In the genomic region with DNA sequence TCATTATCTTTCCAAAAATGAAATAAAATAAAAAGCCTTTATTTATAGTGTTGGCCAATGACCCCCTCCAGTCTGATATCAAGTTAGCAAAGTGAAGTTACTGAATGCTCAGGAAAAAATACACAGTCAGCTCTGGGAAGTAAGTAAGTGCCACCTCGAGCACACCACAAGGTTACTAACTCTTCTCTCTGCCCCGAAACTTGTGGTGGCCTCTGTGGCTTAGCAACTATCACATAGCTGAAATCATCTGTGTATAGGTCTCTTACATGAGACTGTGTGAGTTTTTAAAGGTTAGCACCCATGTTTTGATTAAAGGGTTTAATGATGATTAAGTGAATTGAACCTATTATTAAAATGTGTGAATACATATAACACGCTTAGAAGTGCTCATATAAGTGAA, we compare ENCODE assay signal across 5 cellular contexts.
"Had no signal": no experiment of that assay in that cellular context is flagged by ENCODE, and none has a peak within 500 bp of the region (broad histone marks: within the 10 kb centered on the region; RNA-seq: fewer than 3 reads in every experiment).

No MANE protein-coding gene starts in this region.

- H3K4me3 ChIP-seq: GM23338, K562 had no signal

- H2AFZ ChIP-seq: GM23338 had no signal

- ATAC-seq: GM23338, K562 had no signal

- H3K4me2 ChIP-seq: GM23338 had no signal

- DNase-seq: H9, HCEC 1CT, KG1 had no signal
